In the genomic region with DNA sequence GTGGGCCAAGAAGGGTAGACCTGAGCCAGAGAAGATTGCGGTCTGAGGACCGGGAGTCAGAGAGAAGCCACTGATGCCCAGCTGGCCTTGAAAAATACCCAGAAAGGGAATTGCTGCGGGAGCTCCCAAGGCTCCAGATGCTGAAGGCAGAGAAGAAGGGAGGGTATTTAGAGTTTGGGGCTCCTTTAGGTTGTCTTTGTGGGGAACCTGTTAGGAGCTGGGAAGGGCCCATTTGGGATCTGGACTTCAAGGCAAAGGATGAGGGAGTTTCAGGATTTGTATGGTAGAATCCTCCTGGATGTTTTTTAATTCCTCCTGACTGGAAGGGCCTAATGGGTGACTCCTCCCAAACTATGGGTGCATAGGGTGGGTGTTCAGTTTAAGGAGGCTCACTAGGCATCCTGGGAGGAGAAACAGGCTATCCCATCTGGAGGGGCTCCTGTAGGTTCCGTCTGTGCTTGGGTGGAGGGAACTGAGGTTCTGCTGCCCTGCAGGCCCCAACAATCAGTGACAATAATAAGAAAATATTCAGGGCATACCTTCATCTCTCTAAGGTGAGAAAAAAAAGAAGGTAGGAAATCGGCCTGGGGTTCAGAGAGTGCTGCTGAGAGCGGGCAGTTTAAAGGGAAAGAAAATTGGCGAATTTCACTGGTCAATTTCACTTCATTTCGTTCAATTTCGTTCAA, we compare ENCODE assay signal across 17 cellular contexts. TPM values are rescaled to one million over a fixed set of nuclear protein-coding genes. Genes with fewer than 3 reads are reported as not detected.
A peak's percentile ranks its signal among the peaks of the same experiment; 100 is the strongest.
DNase-seq lines count a peak whose midpoint lies in the region; ATAC-seq, FAIRE-seq and TF ChIP-seq lines count a peak whose summit lies in the region.
"Had no signal": no experiment of that assay in that cellular context is flagged by ENCODE, and none has a peak within 500 bp of the region (broad histone marks: within the 10 kb centered on the region; RNA-seq: fewer than 3 reads in every experiment).

No MANE protein-coding gene starts in this region.

- H3K4me1 Mint-ChIP-seq in CD4-positive, alpha-beta memory T cell = peaks cover 13 to 21% (median 18%) of the 10 kb centered on the region in 4 donors
- H3K4me1 Mint-ChIP-seq in natural killer cell (peaks cover 10 to 21% of the 10 kb centered on the region in 2 donors), T-cell (peaks cover 13 to 25% (median 18%) of the 10 kb centered on the region in 3 donors)

- no peak overlapping the region for H3K27ac Mint-ChIP-seq in CD4-positive, alpha-beta memory T cell
- H3K27ac Mint-ChIP-seq in natural killer cell = peak overlapping the region in 1 of 2 donors; percentile 34
- H3K27ac Mint-ChIP-seq in T-cell = peak overlapping the region in 1 of 2 donors; percentile 28

- H3K4me1 ChIP-seq in CD4-positive, alpha-beta memory T cell (ENCODE audit: insufficient read depth, low read length) = peaks cover 23% of the 10 kb centered on the region
- H3K4me1 ChIP-seq: BE2C had no signal

- H3K36me3 Mint-ChIP-seq in CD4-positive, alpha-beta memory T cell = peaks cover 0 to 2% of the 10 kb centered on the region in 2 donors
- H3K36me3 Mint-ChIP-seq in natural killer cell = no peaks in the 10 kb centered on the region
- H3K36me3 Mint-ChIP-seq in T-cell = no peaks in the 10 kb centered on the region

- no peaks in the 10 kb centered on the region for H3K36me3 ChIP-seq in CD4-positive, alpha-beta memory T cell (ENCODE audit: insufficient read depth, low read length)
- H3K36me3 ChIP-seq in H7 (replicated peaks; ENCODE audit: control insufficient read depth, insufficient read depth, low read length) (no peaks in the 10 kb centered on the region), bronchial epithelial cell (ENCODE audit: control insufficient read depth, insufficient read depth, low read length) (no peaks in the 10 kb centered on the region)
- H3K36me3 ChIP-seq: BE2C had no signal

- peak overlapping the region in 6 of 8 donors; percentile 1 to 49 (median 8) for H3K4me3 Mint-ChIP-seq in CD4-positive, alpha-beta memory T cell
- H3K4me3 Mint-ChIP-seq in natural killer cell (peak overlapping the region; percentile 41), T-cell (peak overlapping the region in 1 of 3 donors; percentile 34)

- CTCF ChIA-PET in CD4-positive, alpha-beta memory T cell (lab: Charles Lee; ENCODE audit: partially characterized antibody) = no interaction called here
- CTCF ChIA-PET in T-cell (lab: Charles Lee) = no interaction called here

- ATAC-seq in natural killer cell (no peak), T-cell (replicated peaks in 1 of 4) (no peak)

- POLR2A ChIA-PET in CD4-positive, alpha-beta memory T cell (lab: Charles Lee; ENCODE audit: partially characterized antibody) = no interaction called here
- POLR2A ChIA-PET in T-cell (lab: Charles Lee) = no interaction called here

- peaks cover 6 to 45% of the 10 kb centered on the region in 2 donors for H3K27me3 Mint-ChIP-seq in CD4-positive, alpha-beta memory T cell
- H3K27me3 Mint-ChIP-seq in natural killer cell (ENCODE audit: low read depth in 2 of 2) = peaks cover 0 to 30% of the 10 kb centered on the region in 2 donors
- H3K27me3 Mint-ChIP-seq in T-cell = peaks cover 4 to 30% of the 10 kb centered on the region in 2 donors

- no peak overlapping the region for H3K27ac ChIP-seq in CD4-positive, alpha-beta memory T cell (ENCODE audit: low read depth, low read length)
- H3K27ac ChIP-seq: PC-9 had no signal

- peak; percentile 13 for FAIRE-seq in bronchial epithelial cell (lab: Jason Lieb, UNC)
- FAIRE-seq: H54 had no signal

- H3K27me3 ChIP-seq in CD4-positive, alpha-beta memory T cell (ENCODE audit: insufficient read depth, low read length) = peaks cover 70% of the 10 kb centered on the region
- H3K27me3 ChIP-seq in H7 (ENCODE audit: control insufficient read depth, insufficient read depth, low read length) (peaks cover 100% of the 10 kb centered on the region), bronchial epithelial cell (ENCODE audit: control insufficient read depth, insufficient read depth, low read length) (peaks cover 63% of the 10 kb centered on the region)

- DNase-seq in CD4-positive, alpha-beta memory T cell = no peak
- DNase-seq in H7 (peak; percentile 66), bronchial epithelial cell (ENCODE audit: low read depth) (no peak), natural killer cell (no peak), T-cell (no peak), SKM-1 (lab: John Stamatoyannopoulos, UW; ENCODE audit: unreplicated experiment) (no peak), HPDE6-E6E7 (ENCODE audit: extremely low spot score) (no peak)
- DNase-seq: BE2C; CD8-positive, alpha-beta memory T cell; DND-41; GDM1; NCI-H187 treated with DMSO at 0.1 percent for 48 hours; NCI-H446; PC-9 had no signal

- peaks cover 0 to 9% (median 0%) of the 10 kb centered on the region in 8 donors for H3K9me3 Mint-ChIP-seq in CD4-positive, alpha-beta memory T cell
- H3K9me3 Mint-ChIP-seq in natural killer cell = no peaks in the 10 kb centered on the region
- H3K9me3 Mint-ChIP-seq in T-cell = no peaks in the 10 kb centered on the region

- no peak overlapping the region for H3K4me3 ChIP-seq in CD4-positive, alpha-beta memory T cell (ENCODE audit: low read length in 2 of 2)
- H3K4me3 ChIP-seq in H7 (ENCODE audit: insufficient read depth, low read depth, low read length) (no peak overlapping the region), bronchial epithelial cell (ENCODE audit: low read depth, low read length) (no peak overlapping the region)
- H3K4me3 ChIP-seq: PC-9 had no signal

- no peaks in the 10 kb centered on the region for H3K9me3 ChIP-seq in CD4-positive, alpha-beta memory T cell (ENCODE audit: control insufficient read depth in 1 of 2, low read length in 2 of 2)
- H3K9me3 ChIP-seq: BE2C had no signal

- TF ChIP-seq CTCF in bronchial epithelial cell (IDR thresholded peaks at IDR 0.05; ENCODE audit: insufficient read depth, low read length, severe bottlenecking) = no peak
- no peak for TF ChIP-seq CTCF in natural killer cell (IDR thresholded peaks at IDR 0.05)

- intact Hi-C loops in CD4-positive, alpha-beta memory T cell (cut with micrococcal nuclease) = no loop called here
- intact Hi-C loops in natural killer cell (cut with micrococcal nuclease) = no loop called here

RNA-seq across cellular contexts. Expression of a gene that starts 5.1 kb away (rescaled TPM):
- total RNA-seq in CD4-positive, alpha-beta memory T cell = under 1 TPM; 0.64 to 0.73 TPM
- polyA plus RNA-seq in CD4-positive, alpha-beta memory T cell = under 1 TPM; 0.07 to 0.11 TPM
- total RNA-seq in H7 (2014; rRNA removed; shearing (Covaris generic)) = 0.83 and 1.1 TPM in 2 replicates
- total RNA-seq in bronchial epithelial cell (under 0.01 TPM in 1 of 2 replicates, not detected in the other), natural killer cell (1 to 10 TPM in 2 of 3 donors, under 1 TPM in 1; 0.49 to 1.4 (median 1.1) TPM), T-cell (under 1 TPM; 0.42 to 0.76 (median 0.56) TPM)
- polyA plus RNA-seq: AG04450 had no signal

RNA-seq across cellular contexts. Expression of a gene that starts 26.9 kb away (rescaled TPM):
- not detected for total RNA-seq in CD4-positive, alpha-beta memory T cell
- not detected for polyA plus RNA-seq in CD4-positive, alpha-beta memory T cell
- total RNA-seq in H7 (2014; rRNA removed; shearing (Covaris generic)) = 0.14 TPM in 1 of 2 replicates, not detected in the other
- total RNA-seq in bronchial epithelial cell = not detected in 2 replicates
- not detected for total RNA-seq in natural killer cell
- under 1 TPM in 1 of 5 donors, not detected in 4; 0.18 TPM for total RNA-seq in T-cell
- total RNA-seq: CD8-positive, alpha-beta memory T cell; LHCN-M2 had no signal
- polyA plus RNA-seq: AG04450; CD8-positive, alpha-beta memory T cell had no signal
